1 cellular context compared by ENCODE assay signal in the genomic region with DNA sequence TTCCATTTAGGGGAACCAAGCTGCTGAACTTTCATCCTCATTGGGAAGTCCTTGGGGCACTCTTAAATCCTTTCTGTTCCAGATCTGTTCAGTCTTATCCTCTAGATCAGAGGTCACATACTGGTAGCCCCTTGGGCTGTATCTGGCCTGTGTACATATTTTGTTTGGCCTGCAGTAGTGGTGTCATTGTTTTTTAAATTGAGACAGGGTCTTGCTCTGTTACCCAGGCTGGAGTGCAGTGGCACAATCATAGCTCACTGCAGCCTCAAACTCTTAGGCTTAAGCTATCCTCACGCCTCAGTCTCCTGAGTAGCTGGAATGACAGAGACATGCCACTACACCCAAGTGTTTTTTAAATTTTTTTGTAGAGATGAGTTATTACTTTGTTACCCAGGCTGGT.
TF ChIP-seq lines count a peak whose summit lies in the region.

No MANE protein-coding gene starts in this region.

TF ChIP-seq in GM23338, 12 proteins besides CTCF, POLR2A, EP300 and RAD21 (continued from another document):
- TF ChIP-seq, protein P1, sequence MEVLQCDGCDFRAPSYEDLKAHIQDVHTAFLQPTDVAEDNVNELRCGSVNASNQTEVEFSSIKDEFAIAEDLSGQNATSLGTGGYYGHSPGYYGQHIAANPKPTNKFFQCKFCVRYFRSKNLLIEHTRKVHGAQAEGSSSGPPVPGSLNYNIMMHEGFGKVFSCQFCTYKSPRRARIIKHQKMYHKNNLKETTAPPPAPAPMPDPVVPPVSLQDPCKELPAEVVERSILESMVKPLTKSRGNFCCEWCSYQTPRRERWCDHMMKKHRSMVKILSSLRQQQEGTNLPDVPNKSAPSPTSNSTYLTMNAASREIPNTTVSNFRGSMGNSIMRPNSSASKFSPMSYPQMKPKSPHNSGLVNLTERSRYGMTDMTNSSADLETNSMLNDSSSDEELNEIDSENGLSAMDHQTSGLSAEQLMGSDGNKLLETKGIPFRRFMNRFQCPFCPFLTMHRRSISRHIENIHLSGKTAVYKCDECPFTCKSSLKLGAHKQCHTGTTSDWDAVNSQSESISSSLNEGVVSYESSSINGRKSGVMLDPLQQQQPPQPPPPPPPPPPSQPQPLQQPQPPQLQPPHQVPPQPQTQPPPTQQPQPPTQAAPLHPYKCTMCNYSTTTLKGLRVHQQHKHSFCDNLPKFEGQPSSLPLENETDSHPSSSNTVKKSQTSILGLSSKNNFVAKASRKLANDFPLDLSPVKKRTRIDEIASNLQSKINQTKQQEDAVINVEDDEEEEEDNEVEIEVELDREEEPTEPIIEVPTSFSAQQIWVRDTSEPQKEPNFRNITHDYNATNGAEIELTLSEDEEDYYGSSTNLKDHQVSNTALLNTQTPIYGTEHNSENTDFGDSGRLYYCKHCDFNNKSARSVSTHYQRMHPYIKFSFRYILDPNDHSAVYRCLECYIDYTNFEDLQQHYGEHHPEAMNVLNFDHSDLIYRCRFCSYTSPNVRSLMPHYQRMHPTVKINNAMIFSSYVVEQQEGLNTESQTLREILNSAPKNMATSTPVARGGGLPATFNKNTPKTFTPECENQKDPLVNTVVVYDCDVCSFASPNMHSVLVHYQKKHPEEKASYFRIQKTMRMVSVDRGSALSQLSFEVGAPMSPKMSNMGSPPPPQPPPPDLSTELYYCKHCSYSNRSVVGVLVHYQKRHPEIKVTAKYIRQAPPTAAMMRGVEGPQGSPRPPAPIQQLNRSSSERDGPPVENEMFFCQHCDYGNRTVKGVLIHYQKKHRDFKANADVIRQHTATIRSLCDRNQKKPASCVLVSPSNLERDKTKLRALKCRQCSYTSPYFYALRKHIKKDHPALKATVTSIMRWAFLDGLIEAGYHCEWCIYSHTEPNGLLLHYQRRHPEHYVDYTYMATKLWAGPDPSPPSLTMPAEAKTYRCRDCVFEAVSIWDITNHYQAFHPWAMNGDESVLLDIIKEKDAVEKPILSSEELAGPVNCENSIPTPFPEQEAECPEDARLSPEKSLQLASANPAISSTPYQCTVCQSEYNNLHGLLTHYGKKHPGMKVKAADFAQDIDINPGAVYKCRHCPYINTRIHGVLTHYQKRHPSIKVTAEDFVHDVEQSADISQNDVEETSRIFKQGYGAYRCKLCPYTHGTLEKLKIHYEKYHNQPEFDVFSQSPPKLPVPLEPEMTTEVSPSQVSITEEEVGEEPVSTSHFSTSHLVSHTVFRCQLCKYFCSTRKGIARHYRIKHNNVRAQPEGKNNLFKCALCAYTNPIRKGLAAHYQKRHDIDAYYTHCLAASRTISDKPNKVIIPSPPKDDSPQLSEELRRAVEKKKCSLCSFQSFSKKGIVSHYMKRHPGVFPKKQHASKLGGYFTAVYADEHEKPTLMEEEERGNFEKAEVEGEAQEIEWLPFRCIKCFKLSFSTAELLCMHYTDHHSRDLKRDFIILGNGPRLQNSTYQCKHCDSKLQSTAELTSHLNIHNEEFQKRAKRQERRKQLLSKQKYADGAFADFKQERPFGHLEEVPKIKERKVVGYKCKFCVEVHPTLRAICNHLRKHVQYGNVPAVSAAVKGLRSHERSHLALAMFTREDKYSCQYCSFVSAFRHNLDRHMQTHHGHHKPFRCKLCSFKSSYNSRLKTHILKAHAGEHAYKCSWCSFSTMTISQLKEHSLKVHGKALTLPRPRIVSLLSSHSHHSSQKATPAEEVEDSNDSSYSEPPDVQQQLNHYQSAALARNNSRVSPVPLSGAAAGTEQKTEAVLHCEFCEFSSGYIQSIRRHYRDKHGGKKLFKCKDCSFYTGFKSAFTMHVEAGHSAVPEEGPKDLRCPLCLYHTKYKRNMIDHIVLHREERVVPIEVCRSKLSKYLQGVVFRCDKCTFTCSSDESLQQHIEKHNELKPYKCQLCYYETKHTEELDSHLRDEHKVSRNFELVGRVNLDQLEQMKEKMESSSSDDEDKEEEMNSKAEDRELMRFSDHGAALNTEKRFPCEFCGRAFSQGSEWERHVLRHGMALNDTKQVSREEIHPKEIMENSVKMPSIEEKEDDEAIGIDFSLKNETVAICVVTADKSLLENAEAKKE (CRISPR knock-in tag; IDR thresholded peaks at IDR 0.05), result no peak
- TF ChIP-seq, protein P2, sequence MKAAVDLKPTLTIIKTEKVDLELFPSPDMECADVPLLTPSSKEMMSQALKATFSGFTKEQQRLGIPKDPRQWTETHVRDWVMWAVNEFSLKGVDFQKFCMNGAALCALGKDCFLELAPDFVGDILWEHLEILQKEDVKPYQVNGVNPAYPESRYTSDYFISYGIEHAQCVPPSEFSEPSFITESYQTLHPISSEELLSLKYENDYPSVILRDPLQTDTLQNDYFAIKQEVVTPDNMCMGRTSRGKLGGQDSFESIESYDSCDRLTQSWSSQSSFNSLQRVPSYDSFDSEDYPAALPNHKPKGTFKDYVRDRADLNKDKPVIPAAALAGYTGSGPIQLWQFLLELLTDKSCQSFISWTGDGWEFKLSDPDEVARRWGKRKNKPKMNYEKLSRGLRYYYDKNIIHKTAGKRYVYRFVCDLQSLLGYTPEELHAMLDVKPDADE (IDR thresholded peaks at IDR 0.05), result no peak
- TF ChIP-seq ZNF331 (CRISPR knock-in tag; IDR thresholded peaks at IDR 0.05; ENCODE audit: low read depth), result no peak
- TF ChIP-seq, protein P3, sequence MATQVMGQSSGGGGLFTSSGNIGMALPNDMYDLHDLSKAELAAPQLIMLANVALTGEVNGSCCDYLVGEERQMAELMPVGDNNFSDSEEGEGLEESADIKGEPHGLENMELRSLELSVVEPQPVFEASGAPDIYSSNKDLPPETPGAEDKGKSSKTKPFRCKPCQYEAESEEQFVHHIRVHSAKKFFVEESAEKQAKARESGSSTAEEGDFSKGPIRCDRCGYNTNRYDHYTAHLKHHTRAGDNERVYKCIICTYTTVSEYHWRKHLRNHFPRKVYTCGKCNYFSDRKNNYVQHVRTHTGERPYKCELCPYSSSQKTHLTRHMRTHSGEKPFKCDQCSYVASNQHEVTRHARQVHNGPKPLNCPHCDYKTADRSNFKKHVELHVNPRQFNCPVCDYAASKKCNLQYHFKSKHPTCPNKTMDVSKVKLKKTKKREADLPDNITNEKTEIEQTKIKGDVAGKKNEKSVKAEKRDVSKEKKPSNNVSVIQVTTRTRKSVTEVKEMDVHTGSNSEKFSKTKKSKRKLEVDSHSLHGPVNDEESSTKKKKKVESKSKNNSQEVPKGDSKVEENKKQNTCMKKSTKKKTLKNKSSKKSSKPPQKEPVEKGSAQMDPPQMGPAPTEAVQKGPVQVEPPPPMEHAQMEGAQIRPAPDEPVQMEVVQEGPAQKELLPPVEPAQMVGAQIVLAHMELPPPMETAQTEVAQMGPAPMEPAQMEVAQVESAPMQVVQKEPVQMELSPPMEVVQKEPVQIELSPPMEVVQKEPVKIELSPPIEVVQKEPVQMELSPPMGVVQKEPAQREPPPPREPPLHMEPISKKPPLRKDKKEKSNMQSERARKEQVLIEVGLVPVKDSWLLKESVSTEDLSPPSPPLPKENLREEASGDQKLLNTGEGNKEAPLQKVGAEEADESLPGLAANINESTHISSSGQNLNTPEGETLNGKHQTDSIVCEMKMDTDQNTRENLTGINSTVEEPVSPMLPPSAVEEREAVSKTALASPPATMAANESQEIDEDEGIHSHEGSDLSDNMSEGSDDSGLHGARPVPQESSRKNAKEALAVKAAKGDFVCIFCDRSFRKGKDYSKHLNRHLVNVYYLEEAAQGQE (IDR thresholded peaks at IDR 0.05; ENCODE audit: unreplicated experiment), result no peak
- TF ChIP-seq EZH2phosphoT487 (IDR thresholded peaks at IDR 0.05; ENCODE audit: unreplicated experiment), result no peak
- TF ChIP-seq CREB1 (CRISPR knock-in tag; IDR thresholded peaks at IDR 0.05; ENCODE audit: low read depth), result no peak
- TF ChIP-seq STAT1 (IDR thresholded peaks at IDR 0.05; ENCODE audit: unreplicated experiment), result no peak
- TF ChIP-seq EZH2 (IDR thresholded peaks at IDR 0.05; ENCODE audit: low read depth, unreplicated experiment), result no peak
- TF ChIP-seq JUNB (IDR thresholded peaks at IDR 0.05; ENCODE audit: unreplicated experiment), result no peak
- TF ChIP-seq ZNF114 (CRISPR knock-in tag; IDR thresholded peaks at IDR 0.05), result no peak
